8 cellular contexts compared by ENCODE assay signal in genomic region chr7:603152-603941, GRCh38.
DNase-seq lines count a peak whose midpoint lies in the region; ATAC-seq and TF ChIP-seq lines count a peak whose summit lies in the region.

No MANE protein-coding gene starts in this region.

- no peak for TF ChIP-seq EP300 in sigmoid colon (IDR thresholded peaks at IDR 0.05)

- H3K27me3 ChIP-seq in CD4-positive, alpha-beta T cell (ENCODE audit: control insufficient read depth, insufficient read depth, low read length) = no peaks in the 10 kb centered on the region
- H3K27me3 ChIP-seq in RWPE2 (ENCODE audit: insufficient read depth, poor library complexity, severe bottlenecking) (no peaks in the 10 kb centered on the region), sigmoid colon (no peaks in the 10 kb centered on the region)

- H3K27me3 Mint-ChIP-seq in CD4-positive, alpha-beta T cell = no peaks in the 10 kb centered on the region
- H3K27me3 Mint-ChIP-seq in chondrocyte (ENCODE audit: low read depth) = no peaks in the 10 kb centered on the region

- CTCF ChIA-PET in CD4-positive, alpha-beta T cell (lab: Charles Lee) = no interaction called here

- H3K9me3 Mint-ChIP-seq in CD4-positive, alpha-beta T cell = peaks cover 3% of the 10 kb centered on the region
- no peaks in the 10 kb centered on the region for H3K9me3 Mint-ChIP-seq in chondrocyte (ENCODE audit: low read depth)

- DNase-seq in CD4-positive, alpha-beta T cell = no peak
- DNase-seq in RWPE2 (ENCODE audit: low spot score) (peak; percentile 37), chondrocyte (ENCODE audit: low spot score) (no peak), sigmoid colon (no peak), DMS53 treated with DMSO at 0.1 percent for 48 hours (lab: John Stamatoyannopoulos, UW; ENCODE audit: unreplicated experiment) (no peak)

- H3K4me1 ChIP-seq in RWPE2 (ENCODE audit: insufficient read depth, poor library complexity, severe bottlenecking) (peaks cover 7% of the 10 kb centered on the region), sigmoid colon (peaks cover 0 to 23% (median 15%) of the 10 kb centered on the region in 4 donors)

- POLR2A ChIA-PET in CD4-positive, alpha-beta T cell (lab: Charles Lee) = interaction anchor here (1.8 to 3.3 kb wide), 3 partner anchors 8 to 16 kb away, joined by 5 to 61 read pairs (median 23); no protein-coding TSS in a partner anchor

- no peak for TF ChIP-seq POLR2A in sigmoid colon (IDR thresholded peaks at IDR 0.05)

- intact Hi-C loops in CD4-positive, alpha-beta T cell (cut with DNase I, micrococcal nuclease) = loop anchor here in 1 of 2 experiments (1.0 kb wide), 1 partner anchor 18 kb away; no protein-coding TSS in a partner anchor
- intact Hi-C loops in sigmoid colon (cut with DNase I) = no loop called here

- H3K4me1 Mint-ChIP-seq in CD4-positive, alpha-beta T cell (ENCODE audit: low read depth) = peaks cover 58% of the 10 kb centered on the region
- H3K4me1 Mint-ChIP-seq in chondrocyte (ENCODE audit: low read depth) = peaks cover 44% of the 10 kb centered on the region

- no peak overlapping the region for H3K4me3 ChIP-seq in RWPE2 (ENCODE audit: severe bottlenecking)
- no peak overlapping the region for H3K4me3 ChIP-seq in sigmoid colon

- H3K36me3 Mint-ChIP-seq in CD4-positive, alpha-beta T cell (ENCODE audit: low read depth) = peaks cover 30% of the 10 kb centered on the region
- H3K36me3 Mint-ChIP-seq in chondrocyte (ENCODE audit: low read depth) = no peaks in the 10 kb centered on the region

- TF ChIP-seq CTCF in CD4-positive, alpha-beta T cell (IDR thresholded peaks at IDR 0.05) = no peak
- no peak for TF ChIP-seq CTCF in RWPE2 (IDR thresholded peaks at IDR 0.05; ENCODE audit: poor library complexity, severe bottlenecking)
- TF ChIP-seq CTCF in chondrocyte (IDR thresholded peaks at IDR 0.05) = no peak
- no peak for TF ChIP-seq CTCF in sigmoid colon (IDR thresholded peaks at IDR 0.05)

- WGBS in sigmoid colon, 2 donors = 87 to 95% methylated on average over 12 of the region's 12 CpGs

- ATAC-seq in CD4-positive, alpha-beta T cell (ENCODE audit: poor library complexity) = no peak
- ATAC-seq in RWPE2 (ENCODE audit: low read depth) (no peak; the same call in 2 of the 3 replicates), HG03432 (IDR thresholded peaks at IDR 0.05; ENCODE audit: unreplicated experiment) (no peak), HG03045 (IDR thresholded peaks at IDR 0.05; ENCODE audit: unreplicated experiment) (no peak), HG03354 (IDR thresholded peaks at IDR 0.05; ENCODE audit: poor library complexity, severe bottlenecking, unreplicated experiment) (no peak)

- peak overlapping the region; percentile 65 for H3K4me3 Mint-ChIP-seq in CD4-positive, alpha-beta T cell
- H3K4me3 Mint-ChIP-seq in chondrocyte (ENCODE audit: unreplicated experiment) = no peak overlapping the region

- H3K9me3 ChIP-seq in CD4-positive, alpha-beta T cell (ENCODE audit: control insufficient read depth, low read length) = no peaks in the 10 kb centered on the region
- H3K9me3 ChIP-seq in RWPE2 (ENCODE audit: severe bottlenecking) (no peaks in the 10 kb centered on the region), sigmoid colon (no peaks in the 10 kb centered on the region)

- H3K27ac Mint-ChIP-seq in CD4-positive, alpha-beta T cell = peak overlapping the region; percentile 98
- peak overlapping the region; percentile 98 for H3K27ac Mint-ChIP-seq in chondrocyte (ENCODE audit: unreplicated experiment)

- H3K36me3 ChIP-seq in RWPE2 (ENCODE audit: low read depth) (no peaks in the 10 kb centered on the region), sigmoid colon (peaks cover 0 to 5% (median 0%) of the 10 kb centered on the region in 4 donors)

- H3K27ac ChIP-seq in CD4-positive, alpha-beta T cell (ENCODE audit: low read depth, low read length) = peak overlapping the region; percentile 96
- no peak overlapping the region for H3K27ac ChIP-seq in RWPE2 (ENCODE audit: poor library complexity, severe bottlenecking)
- peak overlapping the region; percentile 58 to 77 (median 73) for H3K27ac ChIP-seq in sigmoid colon
